Comparison of ENCODE assay signal across 8 cellular contexts in the genomic region with DNA sequence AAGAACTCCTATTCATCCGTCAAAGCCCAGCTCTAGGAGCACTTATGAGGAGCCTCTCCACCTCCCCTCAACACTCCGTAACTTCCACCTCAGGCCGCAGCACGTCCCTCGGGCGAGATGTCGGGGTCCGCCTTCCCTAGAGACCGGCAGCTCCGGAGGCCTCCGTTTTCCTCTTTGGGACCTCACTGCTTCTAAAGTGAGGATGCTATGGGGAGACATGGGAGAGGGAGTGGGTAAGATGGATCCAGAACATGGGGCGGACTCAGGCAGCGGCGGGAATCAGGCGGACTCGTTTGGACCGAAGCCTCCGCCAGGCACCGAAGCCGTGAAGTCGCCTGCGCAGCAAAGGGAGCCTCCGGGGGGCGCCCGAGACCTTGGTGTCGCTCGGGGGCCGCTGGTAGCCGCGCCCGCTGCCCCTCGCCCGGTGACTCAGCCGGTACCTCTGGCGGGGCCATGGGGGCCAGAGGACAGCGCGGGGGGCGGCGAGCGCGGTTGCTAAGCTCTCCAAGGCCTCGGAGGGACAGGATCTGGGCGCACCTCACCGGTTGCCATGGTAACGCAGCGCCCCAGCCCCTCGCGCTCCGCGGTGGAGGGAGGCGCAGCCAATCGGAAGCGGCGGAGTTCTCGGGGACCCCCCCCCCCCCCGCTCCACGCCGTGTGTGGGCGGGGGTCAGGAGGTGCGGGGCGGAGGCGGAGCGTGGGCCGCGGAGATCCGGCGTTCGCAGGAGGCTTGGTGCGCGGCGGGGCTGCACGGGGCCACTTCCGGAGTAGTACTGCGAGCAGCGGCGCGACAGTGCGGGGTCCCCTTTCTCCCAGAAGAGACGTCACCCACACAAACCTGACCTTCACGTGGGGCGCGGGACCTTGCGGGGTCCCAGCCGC. TPM values are rescaled to one million over a fixed set of nuclear protein-coding genes. Genes with fewer than 3 reads are reported as not detected.
DNase-seq lines count a peak whose midpoint lies in the region; ATAC-seq and TF ChIP-seq lines count a peak whose summit lies in the region.

No MANE protein-coding gene starts in this region.

- no peak overlapping the region for H3K27ac ChIP-seq in HUES64 (ENCODE audit: low read depth, low read length)
- H3K27ac ChIP-seq in SU-DHL-6 (ENCODE audit: low read depth, low read length), result no peak overlapping the region
- no peak overlapping the region for H3K27ac ChIP-seq in right cardiac atrium (ENCODE audit: low read length)

- no peak overlapping the region for H3K9ac ChIP-seq in HUES64 (ENCODE audit: low read depth, low read length)
- no peak overlapping the region for H3K9ac ChIP-seq in SU-DHL-6 (ENCODE audit: low read length)

- peak; percentile 18 for ATAC-seq in activated naive CD8-positive, alpha-beta T cell treated with anti-CD3 and anti-CD28 coated beads, Interleukin-2, amount 50 U/mL, for 24 hours
- peak; percentile 3 to 20 for ATAC-seq in right cardiac atrium
- ATAC-seq in GM19324 (IDR thresholded peaks at IDR 0.05; ENCODE audit: low FRiP score, unreplicated experiment), result no peak
- ATAC-seq in GM21825 (IDR thresholded peaks at IDR 0.05; ENCODE audit: unreplicated experiment), result no peak

- H3K36me3 Mint-ChIP-seq in CD14-positive monocyte, result no peaks in the 10 kb centered on the region
- H3K36me3 Mint-ChIP-seq in activated naive CD8-positive, alpha-beta T cell treated with anti-CD3 and anti-CD28 coated beads, Interleukin-2, amount 50 U/mL, for 24 hours (ENCODE audit: low read depth), result peaks cover 2% of the 10 kb centered on the region

- H3K27me3 ChIP-seq in HUES64 (ENCODE audit: insufficient read depth, low read length) (peaks cover 93% of the 10 kb centered on the region), SU-DHL-6 (ENCODE audit: low read length) (no peaks in the 10 kb centered on the region), right cardiac atrium (ENCODE audit: control insufficient read depth, insufficient read depth) (no peaks in the 10 kb centered on the region)

- TF ChIP-seq CTCF in CD14-positive monocyte (IDR thresholded peaks at IDR 0.05) (peak; percentile 57), SU-DHL-6 (IDR thresholded peaks at IDR 0.05; ENCODE audit: insufficient read depth, low read length, poor library complexity, severe bottlenecking) (peak; percentile 44), retinal pigment epithelial cell (conservative IDR thresholded peaks at IDR 0.05; ENCODE audit: low read depth, low read length) (peak; percentile 56)

- H3K36me3 ChIP-seq in HUES64 (ENCODE audit: insufficient read depth, low read length) (no peaks in the 10 kb centered on the region), SU-DHL-6 (ENCODE audit: low read length) (no peaks in the 10 kb centered on the region)

- H3K79me2 ChIP-seq in SU-DHL-6 (ENCODE audit: insufficient read depth, low read length), result no peaks in the 10 kb centered on the region

- H3K4me3 ChIP-seq in HUES64 (ENCODE audit: low read length) (peak overlapping the region; percentile 51), SU-DHL-6 (ENCODE audit: insufficient read depth, low read length, poor library complexity, severe bottlenecking) (peak overlapping the region; percentile 38), right cardiac atrium (ENCODE audit: low read length) (peak overlapping the region; percentile 39), retinal pigment epithelial cell (ENCODE audit: low read length) (peak overlapping the region; percentile 43)

- H2AFZ ChIP-seq in SU-DHL-6 (ENCODE audit: low read depth, low read length, severe bottlenecking), result no peak overlapping the region

- H3K4me3 Mint-ChIP-seq in CD14-positive monocyte, result peak overlapping the region; percentile 54 to 86
- peak overlapping the region; percentile 70 for H3K4me3 Mint-ChIP-seq in activated naive CD8-positive, alpha-beta T cell treated with anti-CD3 and anti-CD28 coated beads, Interleukin-2, amount 50 U/mL, for 24 hours

- DNase-seq in CD14-positive monocyte (ENCODE audit: low spot score), result peak; percentile 72
- DNase-seq in activated naive CD8-positive, alpha-beta T cell treated with anti-CD3 and anti-CD28 coated beads, Interleukin-2, amount 50 U/mL, for 24 hours, result peak; percentile 86
- peak; percentile 87 to 94 (median 93) for DNase-seq in right cardiac atrium
- DNase-seq in retinal pigment epithelial cell (ENCODE audit: low read depth), result no peak

- peak overlapping the region in 1 of 7 donors; percentile 71 for H3K27ac Mint-ChIP-seq in CD14-positive monocyte
- no peak overlapping the region for H3K27ac Mint-ChIP-seq in activated naive CD8-positive, alpha-beta T cell treated with anti-CD3 and anti-CD28 coated beads, Interleukin-2, amount 50 U/mL, for 24 hours

- H3K9me3 Mint-ChIP-seq in CD14-positive monocyte, result peaks cover 0 to 19% (median 9%) of the 10 kb centered on the region in 7 donors
- no peaks in the 10 kb centered on the region for H3K9me3 Mint-ChIP-seq in activated naive CD8-positive, alpha-beta T cell treated with anti-CD3 and anti-CD28 coated beads, Interleukin-2, amount 50 U/mL, for 24 hours

- 0 out of 2 replicates have a peak, but pooled peaks cover 9% of the 10 kb centered on the region for H3F3A ChIP-seq in SU-DHL-6 (ENCODE audit: insufficient read depth)

- peak overlapping the region; percentile 74 for H3K4me2 ChIP-seq in SU-DHL-6 (ENCODE audit: low read depth, low read length, poor library complexity, severe bottlenecking)

- 5% methylated on average over 80 of the region's 84 CpGs for WGBS in HUES64
- 6% methylated on average over 84 of the region's 84 CpGs for WGBS in right cardiac atrium

- peaks cover 36% of the 10 kb centered on the region for H3K4me1 Mint-ChIP-seq in CD14-positive monocyte
- peaks cover 34% of the 10 kb centered on the region for H3K4me1 Mint-ChIP-seq in activated naive CD8-positive, alpha-beta T cell treated with anti-CD3 and anti-CD28 coated beads, Interleukin-2, amount 50 U/mL, for 24 hours

- H3K9me3 ChIP-seq in HUES64 (ENCODE audit: insufficient read depth, low read depth, low read length), result no peaks in the 10 kb centered on the region
- H3K9me3 ChIP-seq in SU-DHL-6 (ENCODE audit: insufficient read depth, low read length), result no peaks in the 10 kb centered on the region
- no peaks in the 10 kb centered on the region for H3K9me3 ChIP-seq in right cardiac atrium (ENCODE audit: control insufficient read depth, low read length)

- H3K9me2 ChIP-seq in SU-DHL-6 (replicated peaks; ENCODE audit: insufficient read depth, low read length), result no peaks in the 10 kb centered on the region

- H4K20me1 ChIP-seq in SU-DHL-6 (ENCODE audit: low read depth, low read length), result no peaks in the 10 kb centered on the region

- intact Hi-C loops in CD14-positive monocyte (cut with micrococcal nuclease) (loop anchor here (1.0 to 10.0 kb wide), 4 partner anchors 101 to 299 kb away; no protein-coding TSS in a partner anchor), right cardiac atrium (cut with DNase I) (loop anchor here in 3 of 4 donors (2.0 kb wide), 2 partner anchors 185 to 191 kb away; no protein-coding TSS in a partner anchor)

- peaks cover 42 to 78% (median 55%) of the 10 kb centered on the region in 3 donors for H3K27me3 Mint-ChIP-seq in CD14-positive monocyte (ENCODE audit: low read depth in 3 of 3)
- H3K27me3 Mint-ChIP-seq in activated naive CD8-positive, alpha-beta T cell treated with anti-CD3 and anti-CD28 coated beads, Interleukin-2, amount 50 U/mL, for 24 hours, result peaks cover 24% of the 10 kb centered on the region

- H3K4me1 ChIP-seq in HUES64 (ENCODE audit: insufficient read depth, low read length) (0 out of 2 replicates have a peak, but pooled peaks cover 3% of the 10 kb centered on the region), right cardiac atrium (ENCODE audit: control insufficient read depth, insufficient read depth, low read length) (peaks cover 2% of the 10 kb centered on the region)

RNA-seq across cellular contexts. Expression of a gene that starts 1.3 kb away (rescaled TPM):
- polyA plus RNA-seq in CD14-positive monocyte (under 1 TPM; 0.13 to 0.30 TPM), right cardiac atrium (10.3 TPM)
- polyA plus RNA-seq in HUES64 (2013, experiment 1 of 2), result 0.15 TPM
- 0.32 TPM for polyA plus RNA-seq in HUES64 (2013, experiment 2 of 2)
- 10 to 100 TPM; 16.9 to 33.0 (median 24.7) TPM for total RNA-seq in right cardiac atrium

RNA-seq across cellular contexts. Expression of a gene that starts 11.8 kb away (rescaled TPM):
- polyA plus RNA-seq in CD14-positive monocyte, result 10 to 100 TPM; 69.1 to 94.9 TPM
- polyA plus RNA-seq in HUES64 (2013, experiment 1 of 2), result 24.9 TPM
- polyA plus RNA-seq in HUES64 (2013, experiment 2 of 2), result 23.5 TPM
- 10 to 100 TPM; 15.3 to 29.4 (median 20.5) TPM for total RNA-seq in right cardiac atrium
- polyA plus RNA-seq in right cardiac atrium, result 35.6 TPM

RNA-seq across cellular contexts. Expression of a gene that starts 23.7 kb away (rescaled TPM):
- polyA plus RNA-seq in CD14-positive monocyte (1 to 10 TPM; 7.5 to 9.3 TPM), right cardiac atrium (20.5 TPM)
- polyA plus RNA-seq in HUES64 (2013, experiment 1 of 2), result 16.1 TPM
- polyA plus RNA-seq in HUES64 (2013, experiment 2 of 2), result 17.9 TPM
- total RNA-seq in right cardiac atrium, result 10 to 100 TPM; 24.7 to 30.7 (median 27.5) TPM

RNA-seq across cellular contexts. Expression of a gene that starts 28.5 kb away (rescaled TPM):
- under 1 TPM; 0.11 to 0.29 TPM for polyA plus RNA-seq in CD14-positive monocyte
- polyA plus RNA-seq in HUES64 (2013, experiment 1 of 2), result 0.30 TPM
- 0.57 TPM for polyA plus RNA-seq in HUES64 (2013, experiment 2 of 2)
- total RNA-seq in right cardiac atrium, result 1 to 10 TPM; 3.9 to 5.7 (median 4.2) TPM
- polyA plus RNA-seq in right cardiac atrium, result 5.4 TPM

Comparison
In these comparisons a context has a peak if more than half of its experiments do, and no peak if none do; other contexts are left out.
1. ATAC-seq: peak in activated naive CD8-positive, alpha-beta T cell treated with anti-CD3 and anti-CD28 coated beads, Interleukin-2, amount 50 U/mL, for 24 hours (single experiment) and right cardiac atrium (2 of 2); none in GM19324 (single experiment) and GM21825 (single experiment).
2. Peak in every context shown above with its lines, with median percentiles within 50 percentile points of each other: CTCF ChIP-seq and H3K4me3 ChIP-seq.